Comparison of ENCODE assay signal across 12 cellular contexts in the genomic region with DNA sequence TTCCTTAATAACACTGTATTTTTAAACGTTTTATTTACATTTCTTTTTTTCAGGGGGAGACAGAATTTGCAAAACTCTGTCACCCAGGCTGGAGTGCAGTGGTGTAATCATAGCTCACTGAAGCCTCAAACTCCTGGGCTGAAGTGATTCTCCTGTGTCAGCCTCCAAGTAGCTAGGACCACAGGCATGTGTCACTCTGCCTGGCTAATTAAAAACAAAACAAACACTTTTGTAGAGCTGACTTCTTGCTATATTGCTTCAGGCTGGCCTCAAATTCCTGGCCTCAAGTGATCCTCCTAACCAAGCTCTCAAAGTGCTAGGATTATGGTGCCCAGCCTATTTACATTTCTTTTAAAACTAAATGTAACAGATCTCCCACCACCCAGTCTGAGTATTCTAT. TPM values are rescaled to one million over a fixed set of nuclear protein-coding genes. Genes with fewer than 3 reads are reported as not detected.
A peak's percentile ranks its signal among the peaks of the same experiment; 100 is the strongest.
DNase-seq lines count a peak whose midpoint lies in the region; ATAC-seq and TF ChIP-seq lines count a peak whose summit lies in the region.
"Had no signal": no experiment of that assay in that cellular context is flagged by ENCODE, and none has a peak within 500 bp of the region (broad histone marks: within the 10 kb centered on the region; RNA-seq: fewer than 3 reads in every experiment).

No MANE protein-coding gene starts in this region.

- no peaks in the 10 kb centered on the region for H3K9me3 ChIP-seq in T-helper 17 cell (ENCODE audit: control insufficient read depth, low read length, poor library complexity, severe bottlenecking)

- H3K4me3 Mint-ChIP-seq in CD14-positive monocyte (no peak overlapping the region), T-helper 17 cell (no peak overlapping the region)

- peaks cover 39% of the 10 kb centered on the region for H3K4me1 Mint-ChIP-seq in CD14-positive monocyte
- peaks cover 33% of the 10 kb centered on the region for H3K4me1 Mint-ChIP-seq in T-helper 17 cell

- DNase-seq in CD14-positive monocyte (ENCODE audit: low spot score): no peak
- peak; percentile 20 for DNase-seq in ELR (ENCODE audit: low read depth)
- no peak for DNase-seq in T-helper 17 cell
- DNase-seq in iris pigment epithelial cell (ENCODE audit: low read depth): peak; percentile 23
- DNase-seq in central memory CD4-positive, alpha-beta T cell: no peak
- no peak for DNase-seq in NCI-H526 treated with DMSO at 0.1 percent for 48 hours (lab: John Stamatoyannopoulos, UW)
- DNase-seq in hepatic stellate cell (ENCODE audit: low spot score): no peak
- DNase-seq in effector CD8-positive, alpha-beta T cell (lab: John Stamatoyannopoulos, UW): no peak
- DNase-seq: brain microvascular endothelial cell; erythroblast; NCI-H1694; stimulated activated CD8-positive, alpha-beta memory T cell treated with anti-CD3 and anti-CD28 coated beads, Interleukin-4, amount 100 ng/mL, for 48 hours had no signal

- H3K9me3 Mint-ChIP-seq in CD14-positive monocyte: no peaks in the 10 kb centered on the region

- H3K27me3 Mint-ChIP-seq in CD14-positive monocyte (ENCODE audit: low read depth in 3 of 3) (no peaks in the 10 kb centered on the region), T-helper 17 cell (no peaks in the 10 kb centered on the region)

- H3K27ac Mint-ChIP-seq in CD14-positive monocyte (peak overlapping the region in 5 of 7 donors; percentile 33 to 83 (median 66)), T-helper 17 cell (peak overlapping the region; percentile 29)

- TF ChIP-seq CTCF in CD14-positive monocyte (IDR thresholded peaks at IDR 0.05): no peak

- intact Hi-C loops in CD14-positive monocyte (cut with micrococcal nuclease): loop anchor here in 1 of 2 donors (5.0 kb wide), 1 partner anchor 385 kb away; no protein-coding TSS in a partner anchor

- H3K36me3 Mint-ChIP-seq in CD14-positive monocyte (peaks cover 9 to 21% of the 10 kb centered on the region in 2 donors), T-helper 17 cell (ENCODE audit: low read depth) (peaks cover 5% of the 10 kb centered on the region)

- ATAC-seq in T-helper 17 cell: no peak

RNA-seq across cellular contexts. Expression of gene CPSF6, which starts 12.7 kb away (rescaled TPM):
- polyA plus RNA-seq in CD14-positive monocyte: 10 to 100 TPM; 35.4 to 38.0 TPM
- total RNA-seq in T-helper 17 cell: 10 to 100 TPM; 85.4 to 87.3 TPM

Comparison
In these comparisons a context has a peak if more than half of its experiments do, and no peak if none do; other contexts are left out.
1. DNase-seq: peak in ELR (single experiment) and iris pigment epithelial cell (single experiment); none in CD14-positive monocyte (single experiment), T-helper 17 cell (0 of 3), central memory CD4-positive, alpha-beta T cell (single experiment), NCI-H526 treated with DMSO at 0.1 percent for 48 hours (single experiment), hepatic stellate cell (single experiment) and effector CD8-positive, alpha-beta T cell (single experiment).